ENCODE assay signal across 8 cellular contexts in genomic region chr2:24164416-24164973, GRCh38. TPM values are rescaled to one million over a fixed set of nuclear protein-coding genes. Genes with fewer than 3 reads are reported as not detected.
DNase-seq lines count a peak whose midpoint lies in the region; ATAC-seq and TF ChIP-seq lines count a peak whose summit lies in the region.

No MANE protein-coding gene starts in this region.

- CTCF ChIA-PET in MCF 10A (lab: Yijun Ruan, JAX): interaction anchor here (0.6 to 1.0 kb wide), 5 partner anchors 42 to 722 kb away, joined by 3 to 6 read pairs (median 3); partner anchors contain the start of gene PFN4

- 45% methylated on average over 8 of the region's 8 CpGs for WGBS in liver

- no peaks in the 10 kb centered on the region for H3K4me1 ChIP-seq in breast epithelium
- H3K4me1 ChIP-seq in ascending aorta: no peaks in the 10 kb centered on the region
- H3K4me1 ChIP-seq in liver (ENCODE audit: control insufficient read depth in 4 of 4, insufficient read depth in 4 of 4, low read length in 3 of 4): no peaks in the 10 kb centered on the region
- H3K4me1 ChIP-seq in tibial artery: no peaks in the 10 kb centered on the region

- no peaks in the 10 kb centered on the region for H3K27me3 Mint-ChIP-seq in MCF 10A (ENCODE audit: insufficient read depth, unreplicated experiment)

- peak; percentile 75 for ATAC-seq in HG02973 (IDR thresholded peaks at IDR 0.05; ENCODE audit: unreplicated experiment)

- H3K9me3 ChIP-seq in breast epithelium (no peaks in the 10 kb centered on the region), ascending aorta (no peaks in the 10 kb centered on the region), liver (ENCODE audit: control insufficient read depth in 4 of 4, low read length in 3 of 4) (no peaks in the 10 kb centered on the region), tibial artery (no peaks in the 10 kb centered on the region)

- no peak for TF ChIP-seq POLR2A in breast epithelium (IDR thresholded peaks at IDR 0.05)

- H3K27ac ChIP-seq in breast epithelium: no peak overlapping the region
- no peak overlapping the region for H3K27ac ChIP-seq in ascending aorta
- H3K27ac ChIP-seq in liver (ENCODE audit: low read depth in 1 of 2, low read length in 2 of 2): no peak overlapping the region
- H3K27ac ChIP-seq in tibial artery: no peak overlapping the region

- H3K9ac ChIP-seq in liver (ENCODE audit: low read depth in 1 of 2, low read length in 2 of 2): no peak overlapping the region

- H3K36me3 ChIP-seq in breast epithelium (no peaks in the 10 kb centered on the region), ascending aorta (peaks cover 3 to 13% of the 10 kb centered on the region in 2 donors), liver (ENCODE audit: control insufficient read depth in 4 of 4, insufficient read depth in 3 of 4, low read depth in 1 of 4, low read length in 3 of 4) (no peaks in the 10 kb centered on the region), tibial artery (peaks cover 0 to 16% (median 7%) of the 10 kb centered on the region in 3 donors)

- H3K4me3 Mint-ChIP-seq in MCF 10A (ENCODE audit: unreplicated experiment): no peak overlapping the region

- intact Hi-C loops in MCF 10A (cut with micrococcal nuclease): loop anchor here (1.0 to 10.0 kb wide), 3 partner anchors 80 to 340 kb away; partner anchors contain the start of gene TP53I3
- intact Hi-C loops in breast epithelium (cut with DNase I; ENCODE audit: low total_unique reads): no loop called here
- intact Hi-C loops in ascending aorta (cut with DNase I): no loop called here
- intact Hi-C loops in tibial artery (cut with DNase I; ENCODE audit: low total_unique reads): no loop called here

- TF ChIP-seq CTCF in MCF 10A (IDR thresholded peaks at IDR 0.05; ENCODE audit: unreplicated experiment) (peak; percentile 60), breast epithelium (IDR thresholded peaks at IDR 0.05) (peak in 1 of 3 donors; percentile 52), ascending aorta (IDR thresholded peaks at IDR 0.05) (peak; percentile 11 to 55 (median 21)), liver (IDR thresholded peaks at IDR 0.05; ENCODE audit: low read depth, low read length, missing input control) (peak; percentile 47), tibial artery (IDR thresholded peaks at IDR 0.05) (peak; percentile 14 to 39)

- no peak overlapping the region for H3K4me3 ChIP-seq in breast epithelium
- no peak overlapping the region for H3K4me3 ChIP-seq in ascending aorta
- H3K4me3 ChIP-seq in liver (ENCODE audit: low read depth in 1 of 3, low read length in 3 of 3): no peak overlapping the region
- H3K4me3 ChIP-seq in tibial artery: no peak overlapping the region

- peak; percentile 60 to 83 for TF ChIP-seq RAD21 in liver (IDR thresholded peaks at IDR 0.05)

- no peaks in the 10 kb centered on the region for H3K4me1 Mint-ChIP-seq in MCF 10A (ENCODE audit: insufficient read depth, unreplicated experiment)

- H3K9me3 Mint-ChIP-seq in MCF 10A (ENCODE audit: unreplicated experiment): no peaks in the 10 kb centered on the region

- H3K27me3 ChIP-seq in breast epithelium (no peaks in the 10 kb centered on the region), ascending aorta (no peaks in the 10 kb centered on the region), liver (ENCODE audit: control insufficient read depth in 4 of 4, insufficient read depth in 4 of 4, low read length in 3 of 4) (no peaks in the 10 kb centered on the region), tibial artery (no peaks in the 10 kb centered on the region)

- POLR2A ChIA-PET in MCF 10A (lab: Yijun Ruan, JAX): interaction anchor here (0.8 kb wide), 1 partner anchor 80 kb away, joined by 4 read pairs; no protein-coding TSS in a partner anchor

- H3K27ac Mint-ChIP-seq in MCF 10A (ENCODE audit: low read depth, unreplicated experiment): no peak overlapping the region

- DNase-seq in MCF 10A (ENCODE audit: unreplicated experiment): peak; percentile 38
- DNase-seq in breast epithelium (ENCODE audit: low spot score in 2 of 2): no peak
- peak; percentile 3 to 12 for DNase-seq in SHP77 (lab: John Stamatoyannopoulos, UW)
- DNase-seq in ascending aorta (ENCODE audit: low spot score in 2 of 2): no peak
- DNase-seq in tibial artery: no peak
- DNase-seq in NCI-H526 treated with DMSO at 0.1 percent for 48 hours (lab: John Stamatoyannopoulos, UW): no peak

- H3K36me3 Mint-ChIP-seq in MCF 10A (ENCODE audit: insufficient read depth, unreplicated experiment): peaks cover 10% of the 10 kb centered on the region

- BruUV-seq in MCF 10A (replicated peaks; lab: Mats Ljungman, UMichigan): no TSS peak

TF ChIP-seq in liver, 16 proteins besides CTCF, POLR2A, EP300 and RAD21:
- TF ChIP-seq ATF3 (IDR thresholded peaks at IDR 0.05): no peak
- no peak for TF ChIP-seq ZBTB33 (IDR thresholded peaks at IDR 0.05)
- no peak for TF ChIP-seq YY1 (IDR thresholded peaks at IDR 0.05)
- no peak for TF ChIP-seq HNF4A (conservative IDR thresholded peaks at IDR 0.05)
- TF ChIP-seq EGR1 (IDR thresholded peaks at IDR 0.05; ENCODE audit: low read depth in 2 of 2): no peak
- no peak for TF ChIP-seq FOXA2 (IDR thresholded peaks at IDR 0.05)
- TF ChIP-seq FOXA1 (IDR thresholded peaks at IDR 0.05): no peak
- TF ChIP-seq NR2F2 (IDR thresholded peaks at IDR 0.05): no peak
- no peak for TF ChIP-seq TAF1 (conservative IDR thresholded peaks at IDR 0.05)
- no peak for TF ChIP-seq MAX (IDR thresholded peaks at IDR 0.05)
- TF ChIP-seq HNF4G (IDR thresholded peaks at IDR 0.05): no peak
- no peak for TF ChIP-seq JUND (IDR thresholded peaks at IDR 0.05)
- no peak for TF ChIP-seq REST (IDR thresholded peaks at IDR 0.05)
- no peak for TF ChIP-seq RXRA (IDR thresholded peaks at IDR 0.05)
- no peak for TF ChIP-seq SP1 (IDR thresholded peaks at IDR 0.05)
- no peak for TF ChIP-seq GABPA (IDR thresholded peaks at IDR 0.05 in 1 of 2, conservative IDR thresholded peaks at IDR 0.05 in 1 of 2)
TF ChIP-seq in liver: peak in this region for 0.

RNA-seq across cellular contexts. Expression of gene FAM228A, which starts 10.4 kb away (rescaled TPM):
- total RNA-seq in MCF 10A (2022) (not detected in 2 replicates), breast epithelium (1 to 10 TPM in 1 of 3 donors, under 1 TPM in 2; 0.66 to 2.6 (median 0.88) TPM), ascending aorta (not detected), liver (under 1 TPM; 0.05 to 0.17 TPM)
- polyA plus RNA-seq in liver: under 1 TPM; 0.19 to 0.32 TPM

RNA-seq across cellular contexts. Expression of gene FAM228B, which starts 41.2 kb away (rescaled TPM):
- total RNA-seq in MCF 10A (2022): 10.6 and 19.5 TPM in 2 replicates
- total RNA-seq in breast epithelium: 10 to 100 TPM; 23.7 to 46.2 (median 30.9) TPM
- 144 TPM for total RNA-seq in ascending aorta
- total RNA-seq in liver: 1 to 10 TPM; 4.1 to 4.2 TPM
- 1 to 10 TPM in 1 of 2 donors, under 1 TPM in 1; 0.68 to 3.5 TPM for polyA plus RNA-seq in liver

RNA-seq across cellular contexts. Expression of gene PFN4, which starts 41.4 kb away (rescaled TPM):
- total RNA-seq in MCF 10A (2022) (1.8 and 2.6 TPM in 2 replicates), breast epithelium (under 1 TPM in 2 of 3 donors, not detected in 1; 0.44 to 0.96 TPM), ascending aorta (not detected), liver (under 1 TPM in 1 of 2 donors, not detected in 1; 0.51 TPM)
- polyA plus RNA-seq in liver: under 1 TPM; 0.12 to 0.40 TPM

Comparison
In these comparisons a context has a peak if more than half of its experiments do, and no peak if none do; other contexts are left out.
1. DNase-seq: peak in MCF 10A (single experiment) and SHP77 (2 of 2); none in breast epithelium (0 of 2), ascending aorta (0 of 2), tibial artery (0 of 2) and NCI-H526 treated with DMSO at 0.1 percent for 48 hours (single experiment).